1 cellular context compared by ENCODE assay signal in genomic region chr1:247407180-247407616, GRCh38.
A peak's percentile ranks its signal among the peaks of the same experiment; 100 is the strongest.
TF ChIP-seq lines count a peak whose summit lies in the region.

No MANE protein-coding gene starts in this region.

TF ChIP-seq in GM12878, 131 proteins besides CTCF, POLR2A, EP300 and RAD21 (continued from another document):
- TF ChIP-seq YBX1 (IDR thresholded peaks at IDR 0.05) (no peak), FOXK2 (IDR thresholded peaks at IDR 0.05) (no peak), MYC (IDR thresholded peaks at IDR 0.05; ENCODE audit: insufficient read depth, insufficient read length, insufficient replicate concordance, low read length, severe bottlenecking) (no peak), JUNB (IDR thresholded peaks at IDR 0.05) (peak; percentile 78), ATF2 (IDR thresholded peaks at IDR 0.05; ENCODE audit: low read length) (peak; percentile 90; the same call in 1 of the 2 replicates), CEBPZ (IDR thresholded peaks at IDR 0.05; ENCODE audit: low read depth, low read length) (no peak), SPI1 (IDR thresholded peaks at IDR 0.05; ENCODE audit: borderline replicate concordance, insufficient read depth, low read depth, low read length) (peak; percentile 66), EGR1 (IDR thresholded peaks at IDR 0.05; ENCODE audit: borderline replicate concordance in 1 of 2, low read depth in 2 of 2, low read length in 2 of 2) (peak in 1 of 2 experiments; percentile 50; a peak in 1 of 3 replicates), ZNF207 (IDR thresholded peaks at IDR 0.05; ENCODE audit: borderline replicate concordance) (no peak)
